ENCODE assay signal across 27 cellular contexts in genomic region chr2:118971245-118972122, GRCh38. TPM values are rescaled to one million over a fixed set of nuclear protein-coding genes. Genes with fewer than 3 reads are reported as not detected.
DNase-seq lines count a peak whose midpoint lies in the region; ATAC-seq and TF ChIP-seq lines count a peak whose summit lies in the region.
"Had no signal": no experiment of that assay in that cellular context is flagged by ENCODE, and none has a peak within 500 bp of the region (broad histone marks: within the 10 kb centered on the region; RNA-seq: fewer than 3 reads in every experiment).

No MANE protein-coding gene starts in this region.

- peaks cover 16% of the 10 kb centered on the region for H3K4me1 ChIP-seq in endodermal cell (ENCODE audit: control insufficient read depth, insufficient read depth, low read length)
- H3K4me1 ChIP-seq in H9 (ENCODE audit: insufficient read depth, low read length): no peaks in the 10 kb centered on the region
- H3K4me1 ChIP-seq in ascending aorta: no peaks in the 10 kb centered on the region

- H3K4me3 Mint-ChIP-seq in endodermal cell (no peak overlapping the region), glutamatergic neuron (ENCODE audit: unreplicated experiment) (no peak overlapping the region), H9 (no peak overlapping the region)
- H3K4me3 Mint-ChIP-seq: activated naive CD4-positive, alpha-beta T cell treated with anti-CD3 and anti-CD28 coated beads, Interleukin-2, amount 10 ng/mL, durations not matched to agents 7 days and 5 days; activated T-cell treated with anti-CD3 and anti-CD28 coated beads, Interleukin-2, amount 50 U/mL, for 24 hours; effector memory CD8-positive, alpha-beta T cell; immature natural killer cell had no signal

- H3K79me1 ChIP-seq in H9 (ENCODE audit: insufficient read depth, low read depth, low read length, poor library complexity, severe bottlenecking): no peaks in the 10 kb centered on the region

- H3K18ac ChIP-seq in H9 (ENCODE audit: insufficient read length, low read depth, low read length): no peak overlapping the region

- H3K27ac Mint-ChIP-seq in endodermal cell: no peak overlapping the region
- H3K27ac Mint-ChIP-seq in glutamatergic neuron (ENCODE audit: unreplicated experiment): no peak overlapping the region
- no peak overlapping the region for H3K27ac Mint-ChIP-seq in H9
- H3K27ac Mint-ChIP-seq: activated naive CD4-positive, alpha-beta T cell treated with anti-CD3 and anti-CD28 coated beads, Interleukin-2, amount 10 ng/mL, durations not matched to agents 7 days and 5 days; activated T-cell treated with anti-CD3 and anti-CD28 coated beads, Interleukin-2, amount 50 U/mL, for 24 hours; effector memory CD8-positive, alpha-beta T cell; immature natural killer cell had no signal

- no peak overlapping the region for H2AFZ ChIP-seq in H9 (ENCODE audit: low read length)

- no peak overlapping the region for H3T11ph ChIP-seq in H9 (ENCODE audit: low read length)

- no peaks in the 10 kb centered on the region for H3K36me3 ChIP-seq in endodermal cell (ENCODE audit: control insufficient read depth, insufficient read depth, low read length)
- H3K36me3 ChIP-seq in ascending aorta: no peaks in the 10 kb centered on the region
- H3K36me3 ChIP-seq: neutrophil had no signal

- ATAC-seq in GM19324 (IDR thresholded peaks at IDR 0.05; ENCODE audit: low FRiP score, unreplicated experiment): no peak
- ATAC-seq: SK-N-SH treated with all-trans-retinoic acid at 6 μM for 48 hours had no signal

- no peak overlapping the region for H2BK20ac ChIP-seq in H9 (ENCODE audit: low read depth, low read length, poor library complexity, severe bottlenecking)

- H3K27me3 ChIP-seq in endodermal cell (ENCODE audit: control insufficient read depth, insufficient read depth, low read length, poor library complexity, severe bottlenecking) (peaks cover 47% of the 10 kb centered on the region), H9 (ENCODE audit: insufficient read depth, low read length) (no peaks in the 10 kb centered on the region), ascending aorta (no peaks in the 10 kb centered on the region)

- H3K4me3 ChIP-seq in endodermal cell (ENCODE audit: low read length) (no peak overlapping the region), ascending aorta (no peak overlapping the region)
- H3K4me3 ChIP-seq: lung had no signal

- H3K36me3 Mint-ChIP-seq in endodermal cell (ENCODE audit: low read depth) (no peaks in the 10 kb centered on the region), glutamatergic neuron (ENCODE audit: unreplicated experiment) (no peaks in the 10 kb centered on the region), H9 (ENCODE audit: insufficient read depth in 1 of 3, low read depth in 3 of 3) (no peaks in the 10 kb centered on the region)
- H3K36me3 Mint-ChIP-seq: activated naive CD4-positive, alpha-beta T cell treated with anti-CD3 and anti-CD28 coated beads, Interleukin-2, amount 10 ng/mL, durations not matched to agents 7 days and 5 days; immature natural killer cell had no signal

- H4K8ac ChIP-seq in H9 (replicated peaks; ENCODE audit: insufficient read length, low read depth, low read length): no peak overlapping the region

- no peak overlapping the region for H4K91ac ChIP-seq in H9 (ENCODE audit: insufficient read length, low read depth, low read length)

- no peaks in the 10 kb centered on the region for H3K23me2 ChIP-seq in H9 (ENCODE audit: insufficient read length, low read depth, low read length, poor library complexity, severe bottlenecking)

- no peak overlapping the region for H2BK5ac ChIP-seq in H9 (ENCODE audit: insufficient read length, low read length)

- TF ChIP-seq CTCF in endodermal cell (conservative IDR thresholded peaks at IDR 0.05): peak; percentile 27
- no peak for TF ChIP-seq CTCF in glutamatergic neuron (IDR thresholded peaks at IDR 0.05; ENCODE audit: partially characterized antibody, unreplicated experiment)
- no peak for TF ChIP-seq CTCF in H9 (conservative IDR thresholded peaks at IDR 0.05)
- no peak for TF ChIP-seq CTCF in ascending aorta (IDR thresholded peaks at IDR 0.05)

- peaks cover under 1% of the 10 kb centered on the region for H3K9me3 Mint-ChIP-seq in endodermal cell
- H3K9me3 Mint-ChIP-seq in glutamatergic neuron (ENCODE audit: unreplicated experiment): peaks cover 2% of the 10 kb centered on the region
- peaks cover 0 to 5% of the 10 kb centered on the region in 2 experiments; a peak in 2 of 5 replicates for H3K9me3 Mint-ChIP-seq in H9
- H3K9me3 Mint-ChIP-seq: activated naive CD4-positive, alpha-beta T cell treated with anti-CD3 and anti-CD28 coated beads, Interleukin-2, amount 10 ng/mL, durations not matched to agents 7 days and 5 days; activated T-cell treated with anti-CD3 and anti-CD28 coated beads, Interleukin-2, amount 50 U/mL, for 24 hours had no signal

- H3K4ac ChIP-seq in H9 (ENCODE audit: low read depth, low read length): no peak overlapping the region

- no peak overlapping the region for H3K14ac ChIP-seq in H9 (ENCODE audit: insufficient read depth, low read length)

- H4K5ac ChIP-seq in H9 (ENCODE audit: insufficient read length, low read depth, low read length): no peak overlapping the region

- 87 to 92% methylated on average over 4 to 8 of the region's 8 CpGs for WGBS in endodermal cell (ENCODE audit: insufficient coverage in 1 of 2, insufficient read length in 1 of 2), 2 experiments
- no CpG with 5 or more reads among the region's 8 CpGs for WGBS in H9 (ENCODE audit: extremely low coverage, insufficient read length, low lambda C conversion rate)

- H3K79me2 ChIP-seq in H9 (ENCODE audit: insufficient read depth, low read length): no peaks in the 10 kb centered on the region

- H3K9ac ChIP-seq in endodermal cell (ENCODE audit: extremely low read depth, low read length, poor library complexity, severe bottlenecking) (no peak overlapping the region), H9 (ENCODE audit: extremely low read depth, insufficient read length, low read length) (no peak overlapping the region)

- peaks cover 4% of the 10 kb centered on the region for H3K9me3 ChIP-seq in endodermal cell (ENCODE audit: control insufficient read depth, low read length)
- H3K9me3 ChIP-seq in H9 (ENCODE audit: control insufficient read depth, low read depth, low read length): no peaks in the 10 kb centered on the region
- H3K9me3 ChIP-seq in ascending aorta: no peaks in the 10 kb centered on the region
- H3K9me3 ChIP-seq: neutrophil had no signal

- intact Hi-C loops in ascending aorta (cut with DNase I): no loop called here

- peaks cover 75% of the 10 kb centered on the region for H3K27me3 Mint-ChIP-seq in endodermal cell (ENCODE audit: insufficient read depth)
- H3K27me3 Mint-ChIP-seq in glutamatergic neuron (ENCODE audit: unreplicated experiment): no peaks in the 10 kb centered on the region
- peaks cover 62% of the 10 kb centered on the region for H3K27me3 Mint-ChIP-seq in H9 (ENCODE audit: low read depth)

- no peak overlapping the region for H3K23ac ChIP-seq in H9 (ENCODE audit: insufficient read length, low read depth, low read length)

- H3K4me2 ChIP-seq in H9 (ENCODE audit: insufficient read depth, insufficient read length, low read length): no peak overlapping the region

- H3K27ac ChIP-seq in endodermal cell (ENCODE audit: low read depth, low read length) (no peak overlapping the region), H9 (ENCODE audit: insufficient read length, low read depth, low read length) (no peak overlapping the region), ascending aorta (no peak overlapping the region)
- H3K27ac ChIP-seq: neutrophil had no signal

- no peak overlapping the region for H2BK12ac ChIP-seq in H9 (ENCODE audit: insufficient read length, low read depth, low read length)

- H2BK120ac ChIP-seq in H9 (ENCODE audit: low read depth, low read length, poor library complexity, severe bottlenecking): no peak overlapping the region

- H4K20me1 ChIP-seq in H9 (ENCODE audit: control insufficient read depth, insufficient read depth, insufficient read length): no peaks in the 10 kb centered on the region

- DNase-seq in Ammon's horn (ENCODE audit: low spot score) (peak; percentile 0), HPDE6-E6E7 (ENCODE audit: extremely low spot score) (peak; percentile 46), endodermal cell (peak; percentile 63), mesenteric fat pad (ENCODE audit: low spot score) (peak; percentile 60), glutamatergic neuron (no peak), H9 (no peak), ascending aorta (ENCODE audit: low spot score in 2 of 2) (no peak)
- DNase-seq: activated naive CD4-positive, alpha-beta T cell treated with anti-CD3 and anti-CD28 coated beads, Interleukin-2, amount 10 ng/mL, durations not matched to agents 7 days and 5 days; activated T-cell treated with anti-CD3 and anti-CD28 coated beads, Interleukin-2, amount 50 U/mL, for 24 hours; C1 segment of cervical spinal cord; effector memory CD8-positive, alpha-beta T cell; head of caudate nucleus; immature natural killer cell; KG1; NCI-H1048; NCI-H2029 treated with DMSO at 0.1 percent for 48 hours; NCI-H510A; NK-92 treated with Interleukin-12 subunit alpha and Interleukin-12 subunit beta, amount 100 ng/mL, for 24 hours; stimulated activated CD4-positive, alpha-beta T cell treated with anti-CD3 and anti-CD28 coated beads, Interleukin-4, amount 100 ng/mL, for 1 hour; stimulated activated naive CD8-positive, alpha-beta T cell treated with anti-CD3 and anti-CD28 coated beads, Interleukin-15, Interleukin-2, amounts not matched to agents 100 U/mL and 50 U/mL, for 24 hours had no signal

- no peak overlapping the region for H2AK5ac ChIP-seq in H9 (ENCODE audit: insufficient read length, low read length)

- H3K4me1 Mint-ChIP-seq in endodermal cell: peaks cover 25% of the 10 kb centered on the region
- no peaks in the 10 kb centered on the region for H3K4me1 Mint-ChIP-seq in glutamatergic neuron (ENCODE audit: low read depth, unreplicated experiment)
- peaks cover 15 to 16% of the 10 kb centered on the region in 2 experiments for H3K4me1 Mint-ChIP-seq in H9
- H3K4me1 Mint-ChIP-seq: activated naive CD4-positive, alpha-beta T cell treated with anti-CD3 and anti-CD28 coated beads, Interleukin-2, amount 10 ng/mL, durations not matched to agents 7 days and 5 days; immature natural killer cell had no signal

- H3K56ac ChIP-seq in H9 (ENCODE audit: insufficient read length, low read depth, low read length): no peak overlapping the region

- no peak overlapping the region for H2BK15ac ChIP-seq in H9 (ENCODE audit: low read depth, low read length)

RNA-seq across cellular contexts. Expression of gene MARCO, which starts 29.5 kb away (rescaled TPM):
- total RNA-seq in endodermal cell (not detected), mesenteric fat pad (92.5 TPM), glutamatergic neuron (ENCODE audit: unreplicated experiment) (not detected), H9 (2021) (not detected in 2 replicates), ascending aorta (28.4 TPM)
- polyA plus RNA-seq in endodermal cell (2013, experiment 1 of 2): not detected
- polyA plus RNA-seq in endodermal cell (2013, experiment 2 of 2): not detected
- total RNA-seq: A673, HT-29, RPMI7951 had no signal

Comparison
In these comparisons a context has a peak if more than half of its experiments do, and no peak if none do; other contexts are left out.
1. DNase-seq: peak in Ammon's horn (single experiment), HPDE6-E6E7 (single experiment), endodermal cell (single experiment) and mesenteric fat pad (single experiment); none in glutamatergic neuron (single experiment), H9 (single experiment) and ascending aorta (0 of 2).
2. RNA of gene MARCO, which starts 29.5 kb away (total RNA-seq): 92.5 TPM in mesenteric fat pad (single experiment) and 28.4 TPM in ascending aorta (single experiment); not detected in endodermal cell, not detected in glutamatergic neuron (single experiment) and not detected in H9; every median in the first group is over 10 times any median in the second.